Comparison of ENCODE assay signal across 17 cellular contexts in genomic region chr9:130498918-130499698, GRCh38. TPM values are rescaled to one million over a fixed set of nuclear protein-coding genes. Genes with fewer than 3 reads are reported as not detected.
DNase-seq lines count a peak whose midpoint lies in the region; ATAC-seq and TF ChIP-seq lines count a peak whose summit lies in the region.
"Had no signal": no experiment of that assay in that cellular context is flagged by ENCODE, and none has a peak within 500 bp of the region (broad histone marks: within the 10 kb centered on the region; RNA-seq: fewer than 3 reads in every experiment).

No MANE protein-coding gene starts in this region.

- peaks cover 13% of the 10 kb centered on the region for H3K9me3 Mint-ChIP-seq in endodermal cell

- H3K27me3 ChIP-seq in PC-9 (ENCODE audit: insufficient read depth, low read depth): no peaks in the 10 kb centered on the region
- H3K27me3 ChIP-seq in endodermal cell (ENCODE audit: control insufficient read depth, insufficient read depth, low read length, poor library complexity, severe bottlenecking): no peaks in the 10 kb centered on the region
- H3K27me3 ChIP-seq in mucosa of rectum (ENCODE audit: control insufficient read depth in 2 of 2, insufficient read depth in 2 of 2, low read length in 2 of 2): no peaks in the 10 kb centered on the region
- H3K27me3 ChIP-seq in esophagus muscularis mucosa: no peaks in the 10 kb centered on the region

- no peak for ATAC-seq in GM19324 (IDR thresholded peaks at IDR 0.05; ENCODE audit: low FRiP score, unreplicated experiment)
- no peak for ATAC-seq in HG03280 (IDR thresholded peaks at IDR 0.05; ENCODE audit: unreplicated experiment)
- ATAC-seq: GM12878 had no signal

- no peak overlapping the region for H3K4me3 Mint-ChIP-seq in endodermal cell
- H3K4me3 Mint-ChIP-seq: activated naive CD8-positive, alpha-beta T cell treated with anti-CD3 and anti-CD28 coated beads, Interleukin-2, amount 50 U/mL, for 24 hours; CD4-positive, CD25-positive, alpha-beta regulatory T cell had no signal

- no peak overlapping the region for H3K27ac Mint-ChIP-seq in endodermal cell
- H3K27ac Mint-ChIP-seq: activated naive CD8-positive, alpha-beta T cell treated with anti-CD3 and anti-CD28 coated beads, Interleukin-2, amount 50 U/mL, for 24 hours; CD4-positive, CD25-positive, alpha-beta regulatory T cell had no signal

- peaks cover 10% of the 10 kb centered on the region for H3K4me1 Mint-ChIP-seq in endodermal cell
- H3K4me1 Mint-ChIP-seq: activated naive CD8-positive, alpha-beta T cell treated with anti-CD3 and anti-CD28 coated beads, Interleukin-2, amount 50 U/mL, for 24 hours; CD4-positive, CD25-positive, alpha-beta regulatory T cell had no signal

- H3K27ac ChIP-seq in C4-2B (peak overlapping the region; percentile 45), PC-9 (no peak overlapping the region), endodermal cell (ENCODE audit: low read depth, low read length) (no peak overlapping the region), mucosa of rectum (ENCODE audit: low read depth in 2 of 2, low read length in 2 of 2) (peak overlapping the region; percentile 67 to 70), esophagus muscularis mucosa (replicated peaks in 1 of 4) (no peak overlapping the region)
- H3K27ac ChIP-seq: lower lobe of right lung had no signal

- WGBS in endodermal cell (ENCODE audit: insufficient coverage in 1 of 2, insufficient read length in 1 of 2), 2 experiments: 91 to 92% methylated on average over 7 to 9 of the region's 9 CpGs
- 85% methylated on average over 7 of the region's 9 CpGs for WGBS in esophagus muscularis mucosa

- TF ChIP-seq CTCF in C4-2B (conservative IDR thresholded peaks at IDR 0.05) (no peak), PC-9 (conservative IDR thresholded peaks at IDR 0.05) (no peak), endodermal cell (conservative IDR thresholded peaks at IDR 0.05) (no peak), esophagus muscularis mucosa (IDR thresholded peaks at IDR 0.05) (no peak)

- POLR2A ChIA-PET in PC-9 (lab: Charles Lee; ENCODE audit: unreplicated experiment): interaction anchor here (0.5 to 0.9 kb wide), 6 partner anchors 80 to 511 kb away, joined by 3 to 19 read pairs (median 4); partner anchors contain the start of gene FUBP3

- no peak overlapping the region for H3K9ac ChIP-seq in endodermal cell (ENCODE audit: extremely low read depth, low read length, poor library complexity, severe bottlenecking)
- no peak overlapping the region for H3K9ac ChIP-seq in mucosa of rectum (ENCODE audit: low read depth in 1 of 2, low read length in 2 of 2)

- no peak for DNase-seq in PC-9
- peak; percentile 26 for DNase-seq in endodermal cell
- DNase-seq in esophagus muscularis mucosa (ENCODE audit: extremely low spot score): no peak
- no peak for DNase-seq in stimulated activated CD4-positive, alpha-beta T cell treated with anti-CD3 and anti-CD28 coated beads, Interleukin-2, amount 100 ng/mL, for 24 hours
- DNase-seq: activated effector memory CD4-positive, alpha-beta T cell treated with Interleukin-2 at 50 U/mL for 16 hours; activated naive CD8-positive, alpha-beta T cell treated with anti-CD3 and anti-CD28 coated beads, Interleukin-2, amount 50 U/mL, for 24 hours; lower lobe of right lung; NCI-H2081 treated with DMSO at 0.1 percent for 48 hours; NK-92 treated with Interleukin-12 subunit alpha and Interleukin-12 subunit beta, amount 100 ng/mL, for 24 hours; occipital lobe; right cardiac atrium had no signal

- H3K79me2 ChIP-seq in PC-9 (ENCODE audit: low read depth): no peaks in the 10 kb centered on the region

- peaks cover 22% of the 10 kb centered on the region; the same call in 1 of the 2 replicates for H3F3A ChIP-seq in PC-9 (ENCODE audit: insufficient read depth, low read depth)

- H3K27me3 Mint-ChIP-seq in endodermal cell (ENCODE audit: insufficient read depth): peaks cover 2% of the 10 kb centered on the region

- no peak overlapping the region for H2AFZ ChIP-seq in PC-9

- TF ChIP-seq EP300 in esophagus muscularis mucosa (IDR thresholded peaks at IDR 0.05): no peak

- H3K9me3 ChIP-seq in PC-9 (ENCODE audit: insufficient read depth, low read depth) (no peaks in the 10 kb centered on the region), endodermal cell (ENCODE audit: control insufficient read depth, low read length) (no peaks in the 10 kb centered on the region), mucosa of rectum (ENCODE audit: control insufficient read depth in 2 of 2, low read length in 2 of 2) (peaks cover 0 to 2% of the 10 kb centered on the region in 2 donors), esophagus muscularis mucosa (peaks cover 0 to 7% (median 5%) of the 10 kb centered on the region in 4 donors)
- H3K9me3 ChIP-seq: lower lobe of right lung had no signal

- CTCF ChIA-PET in PC-9 (lab: Charles Lee): interaction anchor here (1.5 kb wide), 1 partner anchor 71 kb away, joined by 15 read pairs; no protein-coding TSS in a partner anchor

- H3K9me2 ChIP-seq in PC-9 (ENCODE audit: insufficient read depth): no peaks in the 10 kb centered on the region

- H3K4me1 ChIP-seq in PC-9 (replicated peaks; ENCODE audit: insufficient read depth) (peaks cover 24% of the 10 kb centered on the region), endodermal cell (ENCODE audit: control insufficient read depth, insufficient read depth, low read length) (no peaks in the 10 kb centered on the region), mucosa of rectum (ENCODE audit: control insufficient read depth in 2 of 2, insufficient read depth in 2 of 2, low read length in 2 of 2) (peaks cover 16% of the 10 kb centered on the region in 2 donors), esophagus muscularis mucosa (no peaks in the 10 kb centered on the region)
- H3K4me1 ChIP-seq: lower lobe of right lung had no signal

- no TSS peak for BruUV-seq in PC-9 (replicated peaks; lab: Mats Ljungman, UMichigan)

- intact Hi-C loops in PC-9 (cut with micrococcal nuclease; ENCODE audit: unreplicated experiment): loop anchor here (1.0 kb wide), 1 partner anchor 79 kb away; no protein-coding TSS in a partner anchor
- intact Hi-C loops in esophagus muscularis mucosa (cut with DNase I): no loop called here

- H3K4me3 ChIP-seq in PC-9: no peak overlapping the region
- H3K4me3 ChIP-seq in endodermal cell (ENCODE audit: low read length): no peak overlapping the region
- no peak overlapping the region for H3K4me3 ChIP-seq in mucosa of rectum (ENCODE audit: low read length in 2 of 2)
- no peak overlapping the region for H3K4me3 ChIP-seq in esophagus muscularis mucosa
- H3K4me3 ChIP-seq: GM12878, lower lobe of right lung had no signal

- H4K20me1 ChIP-seq in PC-9 (ENCODE audit: insufficient read depth): no peaks in the 10 kb centered on the region

- no peaks in the 10 kb centered on the region for H3K36me3 ChIP-seq in PC-9 (ENCODE audit: low read depth)
- H3K36me3 ChIP-seq in endodermal cell (ENCODE audit: control insufficient read depth, insufficient read depth, low read length): peaks cover 9% of the 10 kb centered on the region
- H3K36me3 ChIP-seq in mucosa of rectum (ENCODE audit: control insufficient read depth in 2 of 2, insufficient read depth in 2 of 2, low read length in 2 of 2): peaks cover 14 to 16% of the 10 kb centered on the region in 2 donors
- peaks cover 5 to 77% (median 59%) of the 10 kb centered on the region in 4 donors for H3K36me3 ChIP-seq in esophagus muscularis mucosa

- peak overlapping the region; percentile 30; the same call in 1 of the 2 replicates for H3K4me2 ChIP-seq in PC-9

- peaks cover 14% of the 10 kb centered on the region for H3K36me3 Mint-ChIP-seq in endodermal cell (ENCODE audit: low read depth)
- H3K36me3 Mint-ChIP-seq: CD4-positive, CD25-positive, alpha-beta regulatory T cell had no signal

- no peak for TF ChIP-seq POLR2A in esophagus muscularis mucosa (IDR thresholded peaks at IDR 0.05; ENCODE audit: low read depth)

RNA-seq across cellular contexts. Expression of gene ASS1, which starts 54.3 kb away (rescaled TPM):
- total RNA-seq in PC-9 (2021) (255 and 371 TPM in 2 replicates), endodermal cell (10 to 100 TPM; 30.9 to 57.2 TPM), esophagus muscularis mucosa (100 to 1,000 TPM in 1 of 4 donors, 10 to 100 TPM in 3; 67.7 to 113 (median 97.1) TPM)
- 37.9 TPM for polyA plus RNA-seq in endodermal cell (2013, experiment 1 of 2)
- 30.1 TPM for polyA plus RNA-seq in endodermal cell (2013, experiment 2 of 2)
- total RNA-seq: CD4-positive, CD25-positive, alpha-beta regulatory T cell had no signal
- polyA plus RNA-seq: CD4-positive, CD25-positive, alpha-beta regulatory T cell had no signal

Comparison
In these comparisons a context has a peak if more than half of its experiments do, and no peak if none do; other contexts are left out.
1. H3K27ac ChIP-seq: peak in C4-2B (single experiment) and mucosa of rectum (2 of 2); none in PC-9 (single experiment), endodermal cell (single experiment) and esophagus muscularis mucosa (0 of 4).